In the genomic region with DNA sequence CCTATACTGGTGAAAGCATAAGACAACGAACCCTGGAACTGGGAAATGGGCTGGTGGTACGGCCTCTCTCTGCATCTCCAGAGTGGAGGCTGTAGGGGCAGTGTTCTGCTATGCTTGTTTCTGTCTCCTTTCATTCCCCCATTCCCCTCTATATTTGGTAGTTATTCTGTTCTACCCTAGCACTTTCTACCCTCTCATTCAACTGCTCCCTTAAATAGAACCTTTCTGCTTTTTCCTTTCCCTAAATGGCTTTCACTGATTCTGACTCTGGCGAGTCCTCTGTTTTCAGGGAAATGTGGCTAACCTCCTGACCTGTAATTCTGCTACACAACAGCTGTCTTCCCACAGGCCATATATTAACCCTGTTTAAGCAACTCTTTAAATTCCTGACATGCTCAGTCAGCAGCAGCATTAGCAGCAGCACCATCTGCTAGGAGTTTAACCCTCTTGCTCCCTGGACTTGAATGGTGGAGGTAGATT, we compare ENCODE assay signal across 10 cellular contexts.
DNase-seq lines count a peak whose midpoint lies in the region; ATAC-seq, FAIRE-seq and TF ChIP-seq lines count a peak whose summit lies in the region.
"Had no signal": no experiment of that assay in that cellular context is flagged by ENCODE, and none has a peak within 500 bp of the region (broad histone marks: within the 10 kb centered on the region; RNA-seq: fewer than 3 reads in every experiment).

No MANE protein-coding gene starts in this region.

- no peaks in the 10 kb centered on the region for H3K9me2 ChIP-seq in GM23248 (ENCODE audit: insufficient read depth)

- H3K4me3 Mint-ChIP-seq in progenitor cell of endocrine pancreas (ENCODE audit: low read depth) = no peak overlapping the region
- H3K4me3 Mint-ChIP-seq: activated naive CD8-positive, alpha-beta T cell treated with anti-CD3 and anti-CD28 coated beads, Interleukin-2, amount 50 U/mL, for 24 hours had no signal

- peak overlapping the region; percentile 87 for H3K27ac Mint-ChIP-seq in progenitor cell of endocrine pancreas

- H3K4me1 Mint-ChIP-seq in progenitor cell of endocrine pancreas (ENCODE audit: low read depth) = peaks cover 21% of the 10 kb centered on the region

- H2AFZ ChIP-seq in GM23248 = peak overlapping the region; percentile 12; the same call in 1 of the 2 replicates

- H3K9me3 Mint-ChIP-seq in progenitor cell of endocrine pancreas (ENCODE audit: low read depth) = no peaks in the 10 kb centered on the region
- H3K9me3 Mint-ChIP-seq: activated naive CD8-positive, alpha-beta T cell treated with anti-CD3 and anti-CD28 coated beads, Interleukin-2, amount 50 U/mL, for 24 hours had no signal

- peaks cover 31% of the 10 kb centered on the region for H3K4me1 ChIP-seq in GM23248 (ENCODE audit: insufficient read depth)

- H3K27me3 Mint-ChIP-seq in progenitor cell of endocrine pancreas = no peaks in the 10 kb centered on the region
- H3K27me3 Mint-ChIP-seq: activated naive CD8-positive, alpha-beta T cell treated with anti-CD3 and anti-CD28 coated beads, Interleukin-2, amount 50 U/mL, for 24 hours had no signal

- no peaks in the 10 kb centered on the region for H4K20me1 ChIP-seq in GM23248 (ENCODE audit: insufficient read depth)

- in situ Hi-C loops in GM23248 (cut with MboI) = no loop called here

- FAIRE-seq in frontal cortex (lab: Jason Lieb, UNC) = no peak

- H3K79me2 ChIP-seq in GM23248 (ENCODE audit: insufficient read depth) = no peaks in the 10 kb centered on the region

- TF ChIP-seq CTCF in epithelial cell of esophagus (IDR thresholded peaks at IDR 0.05; ENCODE audit: insufficient read depth, low read depth, low read length, missing control alignments) (peak; percentile 12), progenitor cell of endocrine pancreas (IDR thresholded peaks at IDR 0.05; ENCODE audit: unreplicated experiment) (peak; percentile 38)

- peaks cover 6% of the 10 kb centered on the region; the same call in 1 of the 2 replicates for H3F3A ChIP-seq in GM23248 (ENCODE audit: insufficient read depth)

- peak; percentile 73 for DNase-seq in GM23248
- DNase-seq in NCI-H524 treated with DMSO at 0.1 percent for 48 hours (lab: John Stamatoyannopoulos, UW) = peak; percentile 66
- peak; percentile 82 for DNase-seq in epithelial cell of esophagus (ENCODE audit: low read depth)
- no peak for DNase-seq in progenitor cell of endocrine pancreas (ENCODE audit: low spot score, unreplicated experiment)
- DNase-seq in stimulated activated naive CD8-positive, alpha-beta T cell treated with anti-CD3 and anti-CD28 coated beads, Interleukin-15, Interleukin-2, amounts not matched to agents 100 U/mL and 50 U/mL, for 24 hours = no peak
- no peak for DNase-seq in frontal cortex (ENCODE audit: low spot score in 2 of 2)
- DNase-seq: activated naive CD8-positive, alpha-beta T cell treated with anti-CD3 and anti-CD28 coated beads, Interleukin-2, amount 50 U/mL, for 24 hours had no signal

- H3K4me2 ChIP-seq in GM23248 (ENCODE audit: unreplicated experiment) = peak overlapping the region; percentile 29

- H3K9ac ChIP-seq in GM23248 = no peak overlapping the region

- H3K27ac ChIP-seq in GM23248 = no peak overlapping the region
- H3K27ac ChIP-seq: skin epidermis had no signal

- H3K36me3 ChIP-seq in GM23248 (ENCODE audit: low read depth) = no peaks in the 10 kb centered on the region

- H3K4me3 ChIP-seq in GM23248 = 0 out of 2 replicates have a peak overlapping the region, but pooled peaks have one; percentile 17
- H3K4me3 ChIP-seq in epithelial cell of esophagus (ENCODE audit: low read length) = no peak overlapping the region
- H3K4me3 ChIP-seq: skin epidermis had no signal

- ATAC-seq in HG02759 (IDR thresholded peaks at IDR 0.05; ENCODE audit: unreplicated experiment) (no peak), GM18498 (IDR thresholded peaks at IDR 0.05; ENCODE audit: unreplicated experiment) (no peak)
- ATAC-seq in stimulated activated naive CD8-positive, alpha-beta T cell treated with anti-CD3 and anti-CD28 coated beads, Interleukin-15, Interleukin-2, amounts not matched to agents 100 U/mL and 50 U/mL, for 24 hours = no peak
- ATAC-seq: activated naive CD8-positive, alpha-beta T cell treated with anti-CD3 and anti-CD28 coated beads, Interleukin-2, amount 50 U/mL, for 24 hours had no signal

- H3K27me3 ChIP-seq in GM23248 (replicated peaks; ENCODE audit: insufficient read depth) = no peaks in the 10 kb centered on the region

- H3K9me3 ChIP-seq in GM23248 (ENCODE audit: low read depth) = no peaks in the 10 kb centered on the region

- 14 to 16% methylated on average over 3 of the region's 3 CpGs for WGBS in GM23248 (ENCODE audit: low coverage in 1 of 2, low lambda C conversion rate in 2 of 2, missing lambda C conversion rate in 2 of 2), 2 experiments

- no peaks in the 10 kb centered on the region for H3K36me3 Mint-ChIP-seq in progenitor cell of endocrine pancreas (ENCODE audit: insufficient read depth)

Comparison
In these comparisons a context has a peak if more than half of its experiments do, and no peak if none do; other contexts are left out.
1. DNase-seq: peak in GM23248 (single experiment), NCI-H524 treated with DMSO at 0.1 percent for 48 hours (single experiment) and epithelial cell of esophagus (single experiment); none in progenitor cell of endocrine pancreas (single experiment), stimulated activated naive CD8-positive, alpha-beta T cell treated with anti-CD3 and anti-CD28 coated beads, Interleukin-15, Interleukin-2, amounts not matched to agents 100 U/mL and 50 U/mL, for 24 hours (single experiment) and frontal cortex (0 of 2).